In the genomic region with DNA sequence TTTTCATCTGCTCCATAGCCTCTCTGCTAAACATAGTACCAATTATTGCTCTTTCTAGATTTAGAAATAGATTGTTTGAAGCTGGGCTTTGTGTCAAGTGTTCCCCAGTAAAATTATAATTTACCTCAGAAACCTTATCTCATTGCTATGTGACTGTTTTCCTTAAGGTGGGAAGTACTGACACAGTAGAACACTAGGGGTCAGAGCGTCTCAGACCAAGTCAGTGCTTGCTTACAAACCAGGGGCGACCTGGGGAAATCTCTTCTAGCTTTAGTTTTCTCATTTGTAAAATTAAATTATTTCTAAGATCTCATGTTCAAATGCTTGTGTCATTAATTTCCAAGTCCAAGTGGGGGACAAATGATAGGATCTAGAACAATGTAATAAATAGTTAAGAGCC, we compare ENCODE assay signal across 21 cellular contexts.
DNase-seq lines count a peak whose midpoint lies in the region; ATAC-seq and TF ChIP-seq lines count a peak whose summit lies in the region.
"Had no signal": no experiment of that assay in that cellular context is flagged by ENCODE, and none has a peak within 500 bp of the region (broad histone marks: within the 10 kb centered on the region; RNA-seq: fewer than 3 reads in every experiment).

No MANE protein-coding gene starts in this region.

- BruUV-seq in A673 (replicated peaks; lab: Mats Ljungman, UMichigan) = no TSS peak
- no TSS peak for BruUV-seq in HCT116 (replicated peaks; lab: Mats Ljungman, UMichigan)

- H3K9me2 ChIP-seq in HCT116 (ENCODE audit: insufficient read depth) = no peaks in the 10 kb centered on the region

- DNase-seq in A673 (ENCODE audit: low spot score) (no peak), HCT116 (ENCODE audit: low read depth, low spot score) (no peak), brain microvascular endothelial cell (no peak), mesendoderm (peak; percentile 42), NCI-H1436 (lab: John Stamatoyannopoulos, UW) (no peak), T1000 (lab: John Stamatoyannopoulos, UW) (no peak), heart left ventricle (no peak)
- DNase-seq: 8988T, AML-193, EL, GF-D8, IMR-90, MV-4-11, NCI-H1105 treated with DMSO at 0.1 percent for 48 hours, NCI-H1694, NCI-H2081, NCI-H2171 treated with DMSO at 0.1 percent for 48 hours, NCI-H526, PC-3, Right ventricle myocardium superior had no signal

- POLR2A ChIA-PET in A673 (lab: Charles Lee; ENCODE audit: low non-redundant PET) = interaction anchor here (0.6 kb wide), 1 partner anchor 211 kb away, joined by 3 read pairs; no protein-coding TSS in a partner anchor
- POLR2A ChIA-PET in HCT116 (lab: Charles Lee) = no interaction called here

- CTCF ChIA-PET in A673 (lab: Charles Lee) (no interaction called here), HCT116 (lab: Charles Lee) (no interaction called here)

- H4K20me1 ChIP-seq in HCT116 (ENCODE audit: insufficient read depth) = no peaks in the 10 kb centered on the region

- no peak overlapping the region for H2BK15ac ChIP-seq in mesendoderm (replicated peaks; ENCODE audit: low read depth)

- no peak overlapping the region for H2BK5ac ChIP-seq in mesendoderm (ENCODE audit: low read length)

- intact Hi-C loops in A673 (cut with micrococcal nuclease; ENCODE audit: unreplicated experiment) (no loop called here), HCT116 (cut with micrococcal nuclease) (no loop called here), heart left ventricle (cut with DNase I) (no loop called here)

- in situ Hi-C loops in brain microvascular endothelial cell (cut with HindIII; ENCODE audit: low pct_ligation_motif_present, low sequenced_read_pairs) = no loop called here

- H2AK5ac ChIP-seq in mesendoderm (ENCODE audit: low read length) = no peak overlapping the region

- TF ChIP-seq CTCF in A673 (conservative IDR thresholded peaks at IDR 0.05; ENCODE audit: low read depth, low read length) = peak; percentile 24; the same call in 1 of the 2 replicates
- TF ChIP-seq CTCF in HCT116 (IDR thresholded peaks at IDR 0.05 in 2 of 3, conservative IDR thresholded peaks at IDR 0.05 in 1 of 3; ENCODE audit: borderline replicate concordance in 1 of 3, insufficient read depth in 1 of 3, low read depth in 2 of 3, low read length in 2 of 3) = peak in 2 of 3 experiments; percentile 16 to 28; a peak in 2 of 6 replicates
- peak; percentile 15 for TF ChIP-seq CTCF in brain microvascular endothelial cell (IDR thresholded peaks at IDR 0.05; ENCODE audit: low read depth, low read length, missing control alignments)
- TF ChIP-seq CTCF in heart left ventricle (IDR thresholded peaks at IDR 0.05) = no peak

- H3K79me1 ChIP-seq in mesendoderm (ENCODE audit: low read length) = no peaks in the 10 kb centered on the region

- H3K4me3 ChIP-seq in A673 (ENCODE audit: low read depth, low read length, poor library complexity, severe bottlenecking) (no peak overlapping the region), HCT116 (replicated peaks in 1 of 2; ENCODE audit: low read depth in 1 of 2, low read length in 2 of 2) (no peak overlapping the region), brain microvascular endothelial cell (ENCODE audit: low read depth, low read length) (no peak overlapping the region), mesendoderm (ENCODE audit: low read length) (no peak overlapping the region), heart left ventricle (no peak overlapping the region)

- ATAC-seq in HCT116 (peak; percentile 73), GM21423 (IDR thresholded peaks at IDR 0.05; ENCODE audit: unreplicated experiment) (no peak), heart left ventricle (no peak)
- ATAC-seq: PC-3 had no signal

- no peak overlapping the region for H3K56ac ChIP-seq in mesendoderm (ENCODE audit: low read length)

- H3K4me1 ChIP-seq in A673 (ENCODE audit: insufficient read depth, low read length, poor library complexity, severe bottlenecking) (no peaks in the 10 kb centered on the region), HCT116 (ENCODE audit: control insufficient read depth in 1 of 2, insufficient read depth in 2 of 2, low read length in 2 of 2) (no peaks in the 10 kb centered on the region), mesendoderm (ENCODE audit: control insufficient read depth, low read depth, low read length) (no peaks in the 10 kb centered on the region), heart left ventricle (no peaks in the 10 kb centered on the region)

- RAD21 ChIA-PET in HCT116 (lab: Charles Lee; ENCODE audit: low non-redundant PET in 1 of 2, low total read pairs in 2 of 2, uncharacterized antibody in 2 of 2, unreplicated experiment in 2 of 2) = no interaction called here

- H3K4me2 ChIP-seq in HCT116 (ENCODE audit: low read length) (no peak overlapping the region), mesendoderm (ENCODE audit: low read length) (no peak overlapping the region)

- no peak for TF ChIP-seq RAD21 in HCT116 (IDR thresholded peaks at IDR 0.05; ENCODE audit: low read depth)

- no CpG with 5 or more reads among the region's 2 CpGs for WGBS in mesendoderm (ENCODE audit: extremely low coverage, insufficient coverage, low lambda C conversion rate)
- WGBS in heart left ventricle, 4 donors = 83 to 92% (median 85%) methylated on average over 2 of the region's 2 CpGs

- H3K36me3 ChIP-seq in A673 (ENCODE audit: insufficient read depth, low read length, poor library complexity, severe bottlenecking) = no peaks in the 10 kb centered on the region
- no peaks in the 10 kb centered on the region for H3K36me3 ChIP-seq in HCT116 (ENCODE audit: control insufficient read depth in 1 of 2, insufficient read depth in 2 of 2, low read length in 2 of 2)
- H3K36me3 ChIP-seq in brain microvascular endothelial cell (replicated peaks) = no peaks in the 10 kb centered on the region
- H3K36me3 ChIP-seq in mesendoderm (ENCODE audit: control insufficient read depth, insufficient read depth, low read length) = no peaks in the 10 kb centered on the region
- no peaks in the 10 kb centered on the region for H3K36me3 ChIP-seq in heart left ventricle

- no peak overlapping the region for H3K27ac ChIP-seq in A673 (ENCODE audit: low read depth, low read length, poor library complexity, severe bottlenecking)
- no peak overlapping the region for H3K27ac ChIP-seq in HCT116 (ENCODE audit: low read depth, low read length)
- no peak overlapping the region for H3K27ac ChIP-seq in brain microvascular endothelial cell
- H3K27ac ChIP-seq in mesendoderm (ENCODE audit: low read depth, low read length) = no peak overlapping the region
- H3K27ac ChIP-seq in heart left ventricle = no peak overlapping the region

- H3K4ac ChIP-seq in mesendoderm (ENCODE audit: low read depth, low read length) = no peak overlapping the region

- no peak overlapping the region for H3K18ac ChIP-seq in mesendoderm (ENCODE audit: low read length)

- no peak overlapping the region for H4K5ac ChIP-seq in mesendoderm (ENCODE audit: low read length)

- no peak overlapping the region for H3K9ac ChIP-seq in HCT116 (ENCODE audit: low read length)
- no peak overlapping the region for H3K9ac ChIP-seq in mesendoderm (ENCODE audit: low read length)

- H2AFZ ChIP-seq in HCT116 (ENCODE audit: low read depth, low read length, poor library complexity, severe bottlenecking) = no peak overlapping the region

- H3K27me3 ChIP-seq in A673 (replicated peaks; ENCODE audit: insufficient read depth, low read depth, low read length, poor library complexity) (no peaks in the 10 kb centered on the region), HCT116 (ENCODE audit: insufficient read depth, low read length) (no peaks in the 10 kb centered on the region), brain microvascular endothelial cell (replicated peaks) (no peaks in the 10 kb centered on the region), mesendoderm (ENCODE audit: insufficient read depth, low read length, poor library complexity) (no peaks in the 10 kb centered on the region), heart left ventricle (no peaks in the 10 kb centered on the region)

- H2BK120ac ChIP-seq in mesendoderm (ENCODE audit: low read depth, low read length) = no peak overlapping the region

- H3K79me2 ChIP-seq in HCT116 (ENCODE audit: insufficient read depth, low read length) (no peaks in the 10 kb centered on the region), mesendoderm (ENCODE audit: control insufficient read depth, insufficient read depth, low read length) (no peaks in the 10 kb centered on the region)

- no peak overlapping the region for H4K8ac ChIP-seq in mesendoderm (ENCODE audit: low read depth, low read length)

- TF ChIP-seq POLR2A in HCT116 (IDR thresholded peaks at IDR 0.05; ENCODE audit: borderline replicate concordance, extremely low read depth, insufficient read depth, insufficient read length) (no peak), heart left ventricle (IDR thresholded peaks at IDR 0.05) (no peak)

- no peak overlapping the region for H3K23ac ChIP-seq in mesendoderm (ENCODE audit: low read length)

- H3K9me3 ChIP-seq in A673 (ENCODE audit: low read depth, low read length, poor library complexity, severe bottlenecking) = peaks cover 20% of the 10 kb centered on the region
- no peaks in the 10 kb centered on the region for H3K9me3 ChIP-seq in HCT116 (ENCODE audit: control insufficient read depth in 1 of 2, insufficient read depth in 1 of 2, low read depth in 1 of 2, low read length in 2 of 2)
- peaks cover 0 to 30% (median 8%) of the 10 kb centered on the region in 12 donors for H3K9me3 ChIP-seq in heart left ventricle

TF ChIP-seq in HCT116, 20 proteins besides CTCF, POLR2A, EP300 and RAD21 (continues in another document):
- TF ChIP-seq SRF (IDR thresholded peaks at IDR 0.05; ENCODE audit: low read depth) (no peak), SIN3A (IDR thresholded peaks at IDR 0.05; ENCODE audit: low read depth) (no peak)

Comparison
In these comparisons a context has a peak if more than half of its experiments do, and no peak if none do; other contexts are left out.
1. CTCF ChIP-seq: peak in A673 (single experiment), HCT116 (2 of 3) and brain microvascular endothelial cell (single experiment); none in heart left ventricle (0 of 12).